Comparison of ENCODE assay signal across 1 cellular context in the genomic region with DNA sequence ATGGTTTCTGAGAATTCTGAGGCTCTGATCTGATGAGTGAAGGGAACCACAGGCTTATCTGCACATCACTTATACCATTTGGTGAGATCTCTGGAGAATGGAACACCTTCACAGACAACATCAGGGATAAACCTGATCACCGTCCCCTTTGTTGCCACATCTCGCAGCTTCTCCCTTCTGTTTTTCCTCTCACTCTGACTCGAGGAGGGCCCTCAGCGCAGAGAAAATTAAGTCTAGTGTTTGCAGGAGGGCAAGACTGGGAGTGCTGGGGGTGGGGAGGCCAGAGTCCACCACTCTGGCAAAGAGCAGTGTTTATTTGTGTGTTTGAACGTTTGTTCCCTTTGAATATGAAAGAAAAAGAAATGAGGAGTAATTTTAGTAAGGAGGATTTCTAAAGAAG.
TF ChIP-seq lines count a peak whose summit lies in the region.

No MANE protein-coding gene starts in this region.

TF ChIP-seq in HepG2, 621 proteins besides CTCF, POLR2A, EP300 and RAD21 (continued from another document and continues in another):
- TF ChIP-seq, protein P1, sequence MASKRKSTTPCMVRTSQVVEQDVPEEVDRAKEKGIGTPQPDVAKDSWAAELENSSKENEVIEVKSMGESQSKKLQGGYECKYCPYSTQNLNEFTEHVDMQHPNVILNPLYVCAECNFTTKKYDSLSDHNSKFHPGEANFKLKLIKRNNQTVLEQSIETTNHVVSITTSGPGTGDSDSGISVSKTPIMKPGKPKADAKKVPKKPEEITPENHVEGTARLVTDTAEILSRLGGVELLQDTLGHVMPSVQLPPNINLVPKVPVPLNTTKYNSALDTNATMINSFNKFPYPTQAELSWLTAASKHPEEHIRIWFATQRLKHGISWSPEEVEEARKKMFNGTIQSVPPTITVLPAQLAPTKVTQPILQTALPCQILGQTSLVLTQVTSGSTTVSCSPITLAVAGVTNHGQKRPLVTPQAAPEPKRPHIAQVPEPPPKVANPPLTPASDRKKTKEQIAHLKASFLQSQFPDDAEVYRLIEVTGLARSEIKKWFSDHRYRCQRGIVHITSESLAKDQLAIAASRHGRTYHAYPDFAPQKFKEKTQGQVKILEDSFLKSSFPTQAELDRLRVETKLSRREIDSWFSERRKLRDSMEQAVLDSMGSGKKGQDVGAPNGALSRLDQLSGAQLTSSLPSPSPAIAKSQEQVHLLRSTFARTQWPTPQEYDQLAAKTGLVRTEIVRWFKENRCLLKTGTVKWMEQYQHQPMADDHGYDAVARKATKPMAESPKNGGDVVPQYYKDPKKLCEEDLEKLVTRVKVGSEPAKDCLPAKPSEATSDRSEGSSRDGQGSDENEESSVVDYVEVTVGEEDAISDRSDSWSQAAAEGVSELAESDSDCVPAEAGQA (IDR thresholded peaks at IDR 0.05; ENCODE audit: low read depth), result no peak
- TF ChIP-seq, protein P1 (CRISPR knock-in tag; IDR thresholded peaks at IDR 0.05; ENCODE audit: borderline replicate concordance), result no peak
- TF ChIP-seq ZNF746 (CRISPR knock-in tag; IDR thresholded peaks at IDR 0.05) (no peak), PAWR (CRISPR knock-in tag; IDR thresholded peaks at IDR 0.05; ENCODE audit: borderline replicate concordance) (no peak), MATR3 (CRISPR knock-in tag; IDR thresholded peaks at IDR 0.05) (no peak), HDAC2 (CRISPR knock-in tag; IDR thresholded peaks at IDR 0.05) (0 out of 2 replicates have a peak, but pooled peaks have one; percentile 66), RXRA (CRISPR knock-in tag; IDR thresholded peaks at IDR 0.05) (no peak; the same call in 1 of the 2 replicates), TBX2 (CRISPR knock-in tag; IDR thresholded peaks at IDR 0.05; ENCODE audit: borderline replicate concordance) (peak; percentile 50; the same call in 1 of the 2 replicates), FOXO1 (CRISPR knock-in tag; IDR thresholded peaks at IDR 0.05) (peak; percentile 53; the same call in 1 of the 2 replicates), CEBPG (CRISPR knock-in tag; IDR thresholded peaks at IDR 0.05) (peak; percentile 68; the same call in 1 of the 2 replicates), DNMT3B (CRISPR knock-in tag; conservative IDR thresholded peaks at IDR 0.05) (no peak), DNMT1 (CRISPR knock-in tag; IDR thresholded peaks at IDR 0.05) (no peak), IRF2 (CRISPR knock-in tag; IDR thresholded peaks at IDR 0.05) (no peak; the same call in 1 of the 2 replicates), ZNF24 (IDR thresholded peaks at IDR 0.05) (no peak), KDM2A (CRISPR knock-in tag; IDR thresholded peaks at IDR 0.05; ENCODE audit: borderline replicate concordance, low read depth) (peak; percentile 49; the same call in 1 of the 2 replicates), SOX5 (CRISPR knock-in tag; IDR thresholded peaks at IDR 0.05; ENCODE audit: borderline replicate concordance) (peak; percentile 62; the same call in 1 of the 2 replicates), ZNF343 (CRISPR knock-in tag; IDR thresholded peaks at IDR 0.05) (no peak), ZNF569 (CRISPR knock-in tag; IDR thresholded peaks at IDR 0.05; ENCODE audit: borderline replicate concordance) (no peak), REPIN1 (CRISPR knock-in tag; IDR thresholded peaks at IDR 0.05; ENCODE audit: borderline replicate concordance, low read depth) (0 out of 2 replicates have a peak, but pooled peaks have one; percentile 21), TAF15 (IDR thresholded peaks at IDR 0.05; ENCODE audit: low read depth, low read length, poor library complexity, severe bottlenecking) (no peak), HES4 (CRISPR knock-in tag; IDR thresholded peaks at IDR 0.05; ENCODE audit: borderline replicate concordance) (no peak), NFYB (CRISPR knock-in tag; IDR thresholded peaks at IDR 0.05) (no peak), ZNF788 (CRISPR knock-in tag; IDR thresholded peaks at IDR 0.05; ENCODE audit: borderline replicate concordance) (0 out of 2 replicates have a peak, but pooled peaks have one; percentile 19)
- TF ChIP-seq, protein P2, sequence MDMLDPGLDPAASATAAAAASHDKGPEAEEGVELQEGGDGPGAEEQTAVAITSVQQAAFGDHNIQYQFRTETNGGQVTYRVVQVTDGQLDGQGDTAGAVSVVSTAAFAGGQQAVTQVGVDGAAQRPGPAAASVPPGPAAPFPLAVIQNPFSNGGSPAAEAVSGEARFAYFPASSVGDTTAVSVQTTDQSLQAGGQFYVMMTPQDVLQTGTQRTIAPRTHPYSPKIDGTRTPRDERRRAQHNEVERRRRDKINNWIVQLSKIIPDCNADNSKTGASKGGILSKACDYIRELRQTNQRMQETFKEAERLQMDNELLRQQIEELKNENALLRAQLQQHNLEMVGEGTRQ (IDR thresholded peaks at IDR 0.05; ENCODE audit: low read depth, low read length), result no peak
- TF ChIP-seq, protein P2 (CRISPR knock-in tag; IDR thresholded peaks at IDR 0.05; ENCODE audit: borderline replicate concordance), result no peak
- TF ChIP-seq, protein P3, sequence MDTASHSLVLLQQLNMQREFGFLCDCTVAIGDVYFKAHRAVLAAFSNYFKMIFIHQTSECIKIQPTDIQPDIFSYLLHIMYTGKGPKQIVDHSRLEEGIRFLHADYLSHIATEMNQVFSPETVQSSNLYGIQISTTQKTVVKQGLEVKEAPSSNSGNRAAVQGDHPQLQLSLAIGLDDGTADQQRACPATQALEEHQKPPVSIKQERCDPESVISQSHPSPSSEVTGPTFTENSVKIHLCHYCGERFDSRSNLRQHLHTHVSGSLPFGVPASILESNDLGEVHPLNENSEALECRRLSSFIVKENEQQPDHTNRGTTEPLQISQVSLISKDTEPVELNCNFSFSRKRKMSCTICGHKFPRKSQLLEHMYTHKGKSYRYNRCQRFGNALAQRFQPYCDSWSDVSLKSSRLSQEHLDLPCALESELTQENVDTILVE (CRISPR knock-in tag; IDR thresholded peaks at IDR 0.05), result 0 out of 2 replicates have a peak, but pooled peaks have one; percentile 16
- TF ChIP-seq, protein P4, sequence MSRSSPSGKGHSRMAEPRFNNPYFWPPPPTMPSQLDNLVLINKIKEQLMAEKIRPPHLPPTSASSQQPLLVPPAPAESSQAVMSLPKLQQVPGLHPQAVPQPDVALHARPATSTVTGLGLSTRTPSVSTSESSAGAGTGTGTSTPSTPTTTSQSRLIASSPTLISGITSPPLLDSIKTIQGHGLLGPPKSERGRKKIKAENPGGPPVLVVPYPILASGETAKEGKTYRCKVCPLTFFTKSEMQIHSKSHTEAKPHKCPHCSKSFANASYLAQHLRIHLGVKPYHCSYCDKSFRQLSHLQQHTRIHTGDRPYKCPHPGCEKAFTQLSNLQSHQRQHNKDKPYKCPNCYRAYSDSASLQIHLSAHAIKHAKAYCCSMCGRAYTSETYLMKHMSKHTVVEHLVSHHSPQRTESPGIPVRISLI (CRISPR knock-in tag; IDR thresholded peaks at IDR 0.05; ENCODE audit: borderline replicate concordance), result no peak
- TF ChIP-seq, protein P5, sequence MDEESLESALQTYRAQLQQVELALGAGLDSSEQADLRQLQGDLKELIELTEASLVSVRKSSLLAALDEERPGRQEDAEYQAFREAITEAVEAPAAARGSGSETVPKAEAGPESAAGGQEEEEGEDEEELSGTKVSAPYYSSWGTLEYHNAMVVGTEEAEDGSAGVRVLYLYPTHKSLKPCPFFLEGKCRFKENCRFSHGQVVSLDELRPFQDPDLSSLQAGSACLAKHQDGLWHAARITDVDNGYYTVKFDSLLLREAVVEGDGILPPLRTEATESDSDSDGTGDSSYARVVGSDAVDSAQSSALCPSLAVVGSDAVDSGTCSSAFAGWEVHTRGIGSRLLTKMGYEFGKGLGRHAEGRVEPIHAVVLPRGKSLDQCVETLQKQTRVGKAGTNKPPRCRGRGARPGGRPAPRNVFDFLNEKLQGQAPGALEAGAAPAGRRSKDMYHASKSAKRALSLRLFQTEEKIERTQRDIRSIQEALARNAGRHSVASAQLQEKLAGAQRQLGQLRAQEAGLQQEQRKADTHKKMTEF (CRISPR knock-in tag; IDR thresholded peaks at IDR 0.05), result peak; percentile 54
- TF ChIP-seq, protein P6, sequence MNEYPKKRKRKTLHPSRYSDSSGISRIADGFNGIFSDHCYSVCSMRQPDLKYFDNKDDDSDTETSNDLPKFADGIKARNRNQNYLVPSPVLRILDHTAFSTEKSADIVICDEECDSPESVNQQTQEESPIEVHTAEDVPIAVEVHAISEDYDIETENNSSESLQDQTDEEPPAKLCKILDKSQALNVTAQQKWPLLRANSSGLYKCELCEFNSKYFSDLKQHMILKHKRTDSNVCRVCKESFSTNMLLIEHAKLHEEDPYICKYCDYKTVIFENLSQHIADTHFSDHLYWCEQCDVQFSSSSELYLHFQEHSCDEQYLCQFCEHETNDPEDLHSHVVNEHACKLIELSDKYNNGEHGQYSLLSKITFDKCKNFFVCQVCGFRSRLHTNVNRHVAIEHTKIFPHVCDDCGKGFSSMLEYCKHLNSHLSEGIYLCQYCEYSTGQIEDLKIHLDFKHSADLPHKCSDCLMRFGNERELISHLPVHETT (CRISPR knock-in tag; conservative IDR thresholded peaks at IDR 0.05), result peak; percentile 47; the same call in 1 of the 2 replicates
- TF ChIP-seq, protein P7, sequence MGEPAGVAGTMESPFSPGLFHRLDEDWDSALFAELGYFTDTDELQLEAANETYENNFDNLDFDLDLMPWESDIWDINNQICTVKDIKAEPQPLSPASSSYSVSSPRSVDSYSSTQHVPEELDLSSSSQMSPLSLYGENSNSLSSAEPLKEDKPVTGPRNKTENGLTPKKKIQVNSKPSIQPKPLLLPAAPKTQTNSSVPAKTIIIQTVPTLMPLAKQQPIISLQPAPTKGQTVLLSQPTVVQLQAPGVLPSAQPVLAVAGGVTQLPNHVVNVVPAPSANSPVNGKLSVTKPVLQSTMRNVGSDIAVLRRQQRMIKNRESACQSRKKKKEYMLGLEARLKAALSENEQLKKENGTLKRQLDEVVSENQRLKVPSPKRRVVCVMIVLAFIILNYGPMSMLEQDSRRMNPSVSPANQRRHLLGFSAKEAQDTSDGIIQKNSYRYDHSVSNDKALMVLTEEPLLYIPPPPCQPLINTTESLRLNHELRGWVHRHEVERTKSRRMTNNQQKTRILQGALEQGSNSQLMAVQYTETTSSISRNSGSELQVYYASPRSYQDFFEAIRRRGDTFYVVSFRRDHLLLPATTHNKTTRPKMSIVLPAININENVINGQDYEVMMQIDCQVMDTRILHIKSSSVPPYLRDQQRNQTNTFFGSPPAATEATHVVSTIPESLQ (CRISPR knock-in tag; conservative IDR thresholded peaks at IDR 0.05), result no peak
- TF ChIP-seq, protein P8, sequence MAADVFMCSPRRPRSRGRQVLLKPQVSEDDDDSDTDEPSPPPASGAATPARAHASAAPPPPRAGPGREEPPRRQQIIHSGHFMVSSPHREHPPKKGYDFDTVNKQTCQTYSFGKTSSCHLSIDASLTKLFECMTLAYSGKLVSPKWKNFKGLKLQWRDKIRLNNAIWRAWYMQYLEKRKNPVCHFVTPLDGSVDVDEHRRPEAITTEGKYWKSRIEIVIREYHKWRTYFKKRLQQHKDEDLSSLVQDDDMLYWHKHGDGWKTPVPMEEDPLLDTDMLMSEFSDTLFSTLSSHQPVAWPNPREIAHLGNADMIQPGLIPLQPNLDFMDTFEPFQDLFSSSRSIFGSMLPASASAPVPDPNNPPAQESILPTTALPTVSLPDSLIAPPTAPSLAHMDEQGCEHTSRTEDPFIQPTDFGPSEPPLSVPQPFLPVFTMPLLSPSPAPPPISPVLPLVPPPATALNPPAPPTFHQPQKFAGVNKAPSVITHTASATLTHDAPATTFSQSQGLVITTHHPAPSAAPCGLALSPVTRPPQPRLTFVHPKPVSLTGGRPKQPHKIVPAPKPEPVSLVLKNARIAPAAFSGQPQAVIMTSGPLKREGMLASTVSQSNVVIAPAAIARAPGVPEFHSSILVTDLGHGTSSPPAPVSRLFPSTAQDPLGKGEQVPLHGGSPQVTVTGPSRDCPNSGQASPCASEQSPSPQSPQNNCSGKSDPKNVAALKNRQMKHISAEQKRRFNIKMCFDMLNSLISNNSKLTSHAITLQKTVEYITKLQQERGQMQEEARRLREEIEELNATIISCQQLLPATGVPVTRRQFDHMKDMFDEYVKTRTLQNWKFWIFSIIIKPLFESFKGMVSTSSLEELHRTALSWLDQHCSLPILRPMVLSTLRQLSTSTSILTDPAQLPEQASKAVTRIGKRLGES (CRISPR knock-in tag; IDR thresholded peaks at IDR 0.05; ENCODE audit: borderline replicate concordance), result no peak
